Comparison of ENCODE assay signal across 27 cellular contexts in genomic region chr20:46050444-46050843, GRCh38. TPM values are rescaled to one million over a fixed set of nuclear protein-coding genes. Genes with fewer than 3 reads are reported as not detected.
DNase-seq lines count a peak whose midpoint lies in the region; ATAC-seq, FAIRE-seq and TF ChIP-seq lines count a peak whose summit lies in the region.
"Had no signal": no experiment of that assay in that cellular context is flagged by ENCODE, and none has a peak within 500 bp of the region (broad histone marks: within the 10 kb centered on the region; RNA-seq: fewer than 3 reads in every experiment).

No MANE protein-coding gene starts in this region.

- intact Hi-C loops in HepG2 (cut with micrococcal nuclease; ENCODE audit: unreplicated experiment) (no loop called here), right lobe of liver (cut with DNase I) (no loop called here)

- in situ Hi-C loops in HepG2 (cut with HindIII; ENCODE audit: extremely low pct_ligation_motif_present, low pct_unique_long_range_greater_than_20kb), result no loop called here
- in situ Hi-C loops in SK-MEL-5 (cut with HindIII; ENCODE audit: low pct_unique_long_range_greater_than_20kb, low sequenced_read_pairs), result no loop called here

- 0 out of 5 replicates have a peak, but pooled peaks cover 0 to 6% of the 10 kb centered on the region in 2 experiments for H3K27me3 ChIP-seq in HepG2 (ENCODE audit: control insufficient read depth in 1 of 2, insufficient read depth in 2 of 2, low read length in 2 of 2)
- no peaks in the 10 kb centered on the region for H3K27me3 ChIP-seq in right lobe of liver
- H3K27me3 ChIP-seq in osteoblast (ENCODE audit: insufficient read depth, low read length), result peaks cover 6% of the 10 kb centered on the region
- H3K27me3 ChIP-seq: BE2C; BLaER1 treated with 17β-estradiol and CSF1 and Interleukin-3, amounts not matched to agents 10 nM and 100 nM had no signal

- H4K20me1 ChIP-seq in HepG2 (ENCODE audit: insufficient read depth, low read length) (peaks cover 2% of the 10 kb centered on the region; the same call in 1 of the 2 replicates), osteoblast (ENCODE audit: insufficient read depth, low read length) (no peaks in the 10 kb centered on the region)

- no peak for FAIRE-seq in HepG2 (lab: Jason Lieb, UNC)
- FAIRE-seq: A549, GM12891, H54 had no signal

- H2AFZ ChIP-seq in HepG2 (ENCODE audit: low read length), result no peak overlapping the region
- no peak overlapping the region for H2AFZ ChIP-seq in osteoblast (ENCODE audit: low read length)

- CTCF ChIA-PET in HepG2 (lab: Yijun Ruan, JAX; ENCODE audit: low intra/inter-chr PET ratio, low total read pairs), result no interaction called here

- no TSS peak for BruUV-seq in HepG2 (replicated peaks; lab: Mats Ljungman, UMichigan)

- TF ChIP-seq POLR2A in HepG2 (IDR thresholded peaks at IDR 0.05; ENCODE audit: insufficient read depth in 1 of 2, low read depth in 2 of 2, low read length in 2 of 2) (no peak), right lobe of liver (IDR thresholded peaks at IDR 0.05) (no peak)

- H3K36me3 ChIP-seq in HepG2 (replicated peaks in 1 of 2; ENCODE audit: control insufficient read depth in 1 of 2, insufficient read depth in 2 of 2, low read length in 2 of 2), result no peaks in the 10 kb centered on the region
- no peaks in the 10 kb centered on the region for H3K36me3 ChIP-seq in right lobe of liver
- no peaks in the 10 kb centered on the region for H3K36me3 ChIP-seq in osteoblast (ENCODE audit: insufficient read depth, low read length)
- H3K36me3 ChIP-seq: BE2C, HAP-1 had no signal

- no peak overlapping the region for H3K4me3 ChIP-seq in HepG2 (replicated peaks in 1 of 3; ENCODE audit: insufficient read depth in 1 of 3, low read depth in 2 of 3, low read length in 3 of 3)
- H3K4me3 ChIP-seq in right lobe of liver, result no peak overlapping the region
- no peak overlapping the region for H3K4me3 ChIP-seq in osteoblast (ENCODE audit: insufficient read depth, low read length)
- H3K4me3 ChIP-seq: A549; BLaER1 treated with 17β-estradiol and CSF1 and Interleukin-3, amounts not matched to agents 10 nM and 100 nM; HAP-1 had no signal

- H3K27ac ChIP-seq in HepG2 (ENCODE audit: extremely low read length, insufficient read depth, low read length) (no peak overlapping the region), right lobe of liver (no peak overlapping the region), osteoblast (ENCODE audit: low read depth, low read length) (no peak overlapping the region)
- H3K27ac ChIP-seq: A549; BLaER1 treated with 17β-estradiol and CSF1 and Interleukin-3, amounts not matched to agents 10 nM and 100 nM had no signal

- TF ChIP-seq CTCF in HepG2 (CRISPR knock-in tag; IDR thresholded peaks at IDR 0.05), result no peak
- TF ChIP-seq CTCF in right lobe of liver (IDR thresholded peaks at IDR 0.05), result no peak
- TF ChIP-seq CTCF in osteoblast (IDR thresholded peaks at IDR 0.05; ENCODE audit: extremely low read depth, low read depth, low read length), result no peak

- H3K79me2 ChIP-seq in HepG2 (ENCODE audit: insufficient read depth, low read length) (no peaks in the 10 kb centered on the region), osteoblast (ENCODE audit: insufficient read depth, low read length) (no peaks in the 10 kb centered on the region)

- H3K9ac ChIP-seq in HepG2 (ENCODE audit: insufficient read depth, low read depth, low read length), result no peak overlapping the region
- H3K9ac ChIP-seq: BLaER1 treated with 17β-estradiol and CSF1 and Interleukin-3, amounts not matched to agents 10 nM and 100 nM had no signal

- no peak for DNase-seq in HepG2 (ENCODE audit: low spot score)
- DNase-seq in right lobe of liver, result no peak
- peak; percentile 24 for DNase-seq in SK-MEL-5 (ENCODE audit: low read depth, low spot score)
- peak; percentile 14 for DNase-seq in osteoblast (ENCODE audit: insufficient read length, low spot score, missing footprints)
- DNase-seq in kidney glomerular epithelial cell (lab: John Stamatoyannopoulos, UW), result no peak
- no peak for DNase-seq in COR-L47 (lab: John Stamatoyannopoulos, UW)
- DNase-seq: 8988T; ACHN; AML-193; BE2C; Calu3; CD4-positive, alpha-beta T cell; CD8-positive, alpha-beta memory T cell; DMS53; DMS79 treated with DMSO at 0.1 percent for 48 hours; GF-D8; GOT3; HFFc6 had no signal

- TF ChIP-seq EP300 in HepG2 (IDR thresholded peaks at IDR 0.05; ENCODE audit: low read depth in 2 of 2, low read length in 2 of 2), result no peak
- TF ChIP-seq EP300 in HepG2 (CRISPR knock-in tag; IDR thresholded peaks at IDR 0.05; ENCODE audit: borderline replicate concordance), result no peak

- no peaks in the 10 kb centered on the region for H3K9me3 ChIP-seq in HepG2 (ENCODE audit: low read length)
- H3K9me3 ChIP-seq in right lobe of liver, result no peaks in the 10 kb centered on the region
- H3K9me3 ChIP-seq in osteoblast (ENCODE audit: low read depth, low read length), result no peaks in the 10 kb centered on the region
- H3K9me3 ChIP-seq: A549; BE2C; BLaER1 treated with 17β-estradiol and CSF1 and Interleukin-3, amounts not matched to agents 10 nM and 100 nM; HAP-1 had no signal

- H3K4me1 ChIP-seq in HepG2 (ENCODE audit: insufficient read depth, low read length) (peaks cover 7% of the 10 kb centered on the region; the same call in 1 of the 2 replicates), right lobe of liver (no peaks in the 10 kb centered on the region), osteoblast (ENCODE audit: insufficient read depth, low read length) (no peaks in the 10 kb centered on the region)
- H3K4me1 ChIP-seq: BE2C; BLaER1 treated with 17β-estradiol and CSF1 and Interleukin-3, amounts not matched to agents 10 nM and 100 nM; HAP-1 had no signal

- WGBS in HepG2 (ENCODE audit: low lambda C conversion rate), result 7% methylated on average over 10 of the region's 10 CpGs
- WGBS in right lobe of liver (ENCODE audit: insufficient coverage, low coverage, low lambda C conversion rate, missing lambda C conversion rate), result 33% methylated on average over 6 of the region's 10 CpGs

- H3K4me2 ChIP-seq in HepG2 (ENCODE audit: low read depth, low read length) (no peak overlapping the region), osteoblast (ENCODE audit: insufficient read depth, low read length) (no peak overlapping the region)
- H3K4me2 ChIP-seq: A549; BLaER1 treated with 17β-estradiol and CSF1 and Interleukin-3, amounts not matched to agents 10 nM and 100 nM had no signal

- POLR2A ChIA-PET in HepG2 (lab: Yijun Ruan, JAX), result no interaction called here

- no peak for TF ChIP-seq RAD21 in HepG2 (CRISPR knock-in tag; IDR thresholded peaks at IDR 0.05)

- peak; percentile 28 for ATAC-seq in HepG2
- ATAC-seq in right lobe of liver, result no peak
- no peak for ATAC-seq in HG02678 (IDR thresholded peaks at IDR 0.05; ENCODE audit: unreplicated experiment)
- ATAC-seq: A549 had no signal

RNA-seq across cellular contexts. Expression of gene SLC12A5, which starts 21.4 kb away (rescaled TPM):
- 5.3 and 5.4 TPM in 2 replicates for total RNA-seq in HepG2 (2016; rRNA removed; fragmentation: Illumina TruSeq; extraction: Trizol)
- 2.8 and 4.0 TPM in 2 replicates for total RNA-seq in HepG2 (2016; cell fraction: cytosol; rRNA removed; fragmentation: Illumina TruSeq; extraction: Trizol; ENCODE audit: low read depth)
- total RNA-seq in HepG2 (2016; cell fraction: insoluble cytoplasmic fraction; rRNA removed; fragmentation: Illumina TruSeq; extraction: Trizol), result 4.2 and 4.4 TPM in 2 replicates
- total RNA-seq in HepG2 (2016; cell fraction: membrane; rRNA removed; fragmentation: Illumina TruSeq; extraction: Trizol), result 3.5 and 4.1 TPM in 2 replicates
- 3.0 and 3.9 TPM in 2 replicates for total RNA-seq in HepG2 (2016; cell fraction: nucleus; rRNA removed; fragmentation: Illumina TruSeq; extraction: Trizol)
- 4.3 and 5.6 TPM in 2 replicates for polyA plus RNA-seq in HepG2 (2011; rRNA removed)
- polyA plus RNA-seq in HepG2 (2011; cell fraction: cytosol; rRNA removed), result 4.5 and 6.3 TPM in 2 replicates
- polyA plus RNA-seq in HepG2 (2011; cell fraction: nucleus; rRNA removed), result 6.0 and 6.2 TPM in 2 replicates
- polyA plus RNA-seq in HepG2 (2012), result 12.9 and 15.9 TPM in 2 replicates
- polyA plus RNA-seq in HepG2 (2016; cell fraction: cytosol; fragmentation: Illumina TruSeq; extraction: Trizol; ENCODE audit: low read depth), result 27.8 and 30.6 TPM in 2 replicates
- 18.0 and 19.7 TPM in 2 replicates for polyA plus RNA-seq in HepG2 (2016; cell fraction: insoluble cytoplasmic fraction; fragmentation: Illumina TruSeq; extraction: Trizol; ENCODE audit: low read depth)
- 33.5 and 42.8 TPM in 2 replicates for polyA plus RNA-seq in HepG2 (2016; cell fraction: membrane; fragmentation: Illumina TruSeq; extraction: Trizol; ENCODE audit: low read depth)
- 14.1 and 18.5 TPM in 2 replicates for polyA plus RNA-seq in HepG2 (2016; cell fraction: nucleus; fragmentation: Illumina TruSeq; extraction: Trizol; ENCODE audit: insufficient read depth, low read depth)
- 2.3 and 2.5 TPM in 2 replicates for polyA minus RNA-seq in HepG2 (2011; rRNA and poly(A)+ RNA removed; ENCODE audit: low replicate concordance)
- 1.7 and 1.8 TPM in 2 replicates for polyA minus RNA-seq in HepG2 (2011; cell fraction: cytosol; rRNA and poly(A)+ RNA removed)
- polyA minus RNA-seq in HepG2 (2011; cell fraction: nucleus; rRNA and poly(A)+ RNA removed), result 3.5 and 3.7 TPM in 2 replicates
- under 1 TPM in 3 of 6 experiments, not detected in 3; 0.32 to 0.91 (median 0.64) TPM for total RNA-seq in right lobe of liver
- total RNA-seq in SK-MEL-5 (2014; rRNA removed; shearing (Covaris generic)), result 0.74 and 1.5 TPM in 2 replicates
- 16.4 and 20.2 TPM in 2 replicates for polyA plus RNA-seq in SK-MEL-5 (2015; cell fraction: cytosol; rRNA removed)
- 1.8 and 3.7 TPM in 2 replicates for polyA plus RNA-seq in SK-MEL-5 (2015; cell fraction: nucleus; rRNA removed)
- total RNA-seq in osteoblast, result under 0.01 TPM in 2 replicates
- total RNA-seq: CD8-positive, alpha-beta memory T cell; Daoy had no signal
- polyA plus RNA-seq: CD14-positive monocyte; CD8-positive, alpha-beta memory T cell had no signal

RNA-seq across cellular contexts. Expression of gene NCOA5, which starts 39.3 kb away (rescaled TPM):
- total RNA-seq in HepG2 (2016; rRNA removed; fragmentation: Illumina TruSeq; extraction: Trizol) (28.4 and 37.7 TPM in 2 replicates), right lobe of liver (10 to 100 TPM in 1 of 6 experiments, 1 to 10 TPM in 5; 5.1 to 10.4 (median 8.8) TPM), osteoblast (12.4 and 14.5 TPM in 2 replicates)
- 5.3 and 5.8 TPM in 2 replicates for total RNA-seq in HepG2 (2016; cell fraction: cytosol; rRNA removed; fragmentation: Illumina TruSeq; extraction: Trizol; ENCODE audit: low read depth)
- total RNA-seq in HepG2 (2016; cell fraction: insoluble cytoplasmic fraction; rRNA removed; fragmentation: Illumina TruSeq; extraction: Trizol), result 27.1 and 29.5 TPM in 2 replicates
- total RNA-seq in HepG2 (2016; cell fraction: membrane; rRNA removed; fragmentation: Illumina TruSeq; extraction: Trizol), result 12.8 and 13.5 TPM in 2 replicates
- 18.5 and 23.8 TPM in 2 replicates for total RNA-seq in HepG2 (2016; cell fraction: nucleus; rRNA removed; fragmentation: Illumina TruSeq; extraction: Trizol)
- polyA plus RNA-seq in HepG2 (2011; rRNA removed), result 16.5 and 17.5 TPM in 2 replicates
- 11.8 and 14.3 TPM in 2 replicates for polyA plus RNA-seq in HepG2 (2011; cell fraction: cytosol; rRNA removed)
- polyA plus RNA-seq in HepG2 (2011; cell fraction: nucleus; rRNA removed), result 22.9 and 23.8 TPM in 2 replicates
- 17.3 and 18.5 TPM in 2 replicates for polyA plus RNA-seq in HepG2 (2012)
- polyA plus RNA-seq in HepG2 (2016; cell fraction: cytosol; fragmentation: Illumina TruSeq; extraction: Trizol; ENCODE audit: low read depth), result 3.4 and 3.9 TPM in 2 replicates
- 39.8 and 50.1 TPM in 2 replicates for polyA plus RNA-seq in HepG2 (2016; cell fraction: insoluble cytoplasmic fraction; fragmentation: Illumina TruSeq; extraction: Trizol; ENCODE audit: low read depth)
- polyA plus RNA-seq in HepG2 (2016; cell fraction: membrane; fragmentation: Illumina TruSeq; extraction: Trizol; ENCODE audit: low read depth), result 9.4 and 9.8 TPM in 2 replicates
- polyA plus RNA-seq in HepG2 (2016; cell fraction: nucleus; fragmentation: Illumina TruSeq; extraction: Trizol; ENCODE audit: insufficient read depth, low read depth), result 57.0 and 60.2 TPM in 2 replicates
- polyA minus RNA-seq in HepG2 (2011; rRNA and poly(A)+ RNA removed; ENCODE audit: low replicate concordance), result 16.8 and 41.9 TPM in 2 replicates
- 10.9 and 12.0 TPM in 2 replicates for polyA minus RNA-seq in HepG2 (2011; cell fraction: cytosol; rRNA and poly(A)+ RNA removed)
- 17.4 TPM in 2 replicates for polyA minus RNA-seq in HepG2 (2011; cell fraction: nucleus; rRNA and poly(A)+ RNA removed)
- 15.9 and 16.6 TPM in 2 replicates for total RNA-seq in SK-MEL-5 (2014; rRNA removed; shearing (Covaris generic))
- polyA plus RNA-seq in SK-MEL-5 (2015; cell fraction: cytosol; rRNA removed), result 21.4 and 25.5 TPM in 2 replicates
- 21.7 and 23.7 TPM in 2 replicates for polyA plus RNA-seq in SK-MEL-5 (2015; cell fraction: nucleus; rRNA removed)

RNA-seq across cellular contexts. Expression of gene MMP9, which starts 41.7 kb away (rescaled TPM):
- total RNA-seq in HepG2 (2016; rRNA removed; fragmentation: Illumina TruSeq; extraction: Trizol), result not detected in 2 replicates
- not detected in 2 replicates for total RNA-seq in HepG2 (2016; cell fraction: cytosol; rRNA removed; fragmentation: Illumina TruSeq; extraction: Trizol; ENCODE audit: low read depth)
- 0.06 TPM in 1 of 2 replicates, not detected in the other for total RNA-seq in HepG2 (2016; cell fraction: insoluble cytoplasmic fraction; rRNA removed; fragmentation: Illumina TruSeq; extraction: Trizol)
- not detected in 2 replicates for total RNA-seq in HepG2 (2016; cell fraction: membrane; rRNA removed; fragmentation: Illumina TruSeq; extraction: Trizol)
- not detected in 2 replicates for total RNA-seq in HepG2 (2016; cell fraction: nucleus; rRNA removed; fragmentation: Illumina TruSeq; extraction: Trizol)
- polyA plus RNA-seq in HepG2 (2011; rRNA removed), result 0.03 TPM in 1 of 2 replicates, not detected in the other
- polyA plus RNA-seq in HepG2 (2011; cell fraction: cytosol; rRNA removed), result 0.04 TPM in 1 of 2 replicates, not detected in the other
- polyA plus RNA-seq in HepG2 (2011; cell fraction: nucleus; rRNA removed), result not detected in 2 replicates
- polyA plus RNA-seq in HepG2 (2012), result not detected in 2 replicates
- polyA plus RNA-seq in HepG2 (2016; cell fraction: cytosol; fragmentation: Illumina TruSeq; extraction: Trizol; ENCODE audit: low read depth), result not detected in 2 replicates
- not detected in 2 replicates for polyA plus RNA-seq in HepG2 (2016; cell fraction: insoluble cytoplasmic fraction; fragmentation: Illumina TruSeq; extraction: Trizol; ENCODE audit: low read depth)
- not detected in 2 replicates for polyA plus RNA-seq in HepG2 (2016; cell fraction: membrane; fragmentation: Illumina TruSeq; extraction: Trizol; ENCODE audit: low read depth)
- not detected in 2 replicates for polyA plus RNA-seq in HepG2 (2016; cell fraction: nucleus; fragmentation: Illumina TruSeq; extraction: Trizol; ENCODE audit: insufficient read depth, low read depth)
- not detected in 2 replicates for polyA minus RNA-seq in HepG2 (2011; rRNA and poly(A)+ RNA removed; ENCODE audit: low replicate concordance)
- polyA minus RNA-seq in HepG2 (2011; cell fraction: cytosol; rRNA and poly(A)+ RNA removed), result not detected in 2 replicates
- polyA minus RNA-seq in HepG2 (2011; cell fraction: nucleus; rRNA and poly(A)+ RNA removed), result not detected in 2 replicates
- total RNA-seq in right lobe of liver, result 1 to 10 TPM in 4 of 6 experiments, under 1 TPM in 2; 0.61 to 2.4 (median 1.3) TPM
- total RNA-seq in SK-MEL-5 (2014; rRNA removed; shearing (Covaris generic)), result not detected in 2 replicates
- polyA plus RNA-seq in SK-MEL-5 (2015; cell fraction: cytosol; rRNA removed), result 0.04 and 0.06 TPM in 2 replicates
- polyA plus RNA-seq in SK-MEL-5 (2015; cell fraction: nucleus; rRNA removed), result not detected in 2 replicates
- 0.29 and 2.5 TPM in 2 replicates for total RNA-seq in osteoblast
- total RNA-seq: Calu3, G401, HFFc6 had no signal
- polyA plus RNA-seq: CD8-positive, alpha-beta memory T cell had no signal

Comparison
In these comparisons a context has a peak if more than half of its experiments do, and no peak if none do; other contexts are left out.
1. DNase-seq: peak in SK-MEL-5 (single experiment) and osteoblast (single experiment); none in HepG2 (single experiment), right lobe of liver (0 of 3), kidney glomerular epithelial cell (single experiment) and COR-L47 (single experiment).